ENCODE assay signal across 16 cellular contexts in the genomic region with DNA sequence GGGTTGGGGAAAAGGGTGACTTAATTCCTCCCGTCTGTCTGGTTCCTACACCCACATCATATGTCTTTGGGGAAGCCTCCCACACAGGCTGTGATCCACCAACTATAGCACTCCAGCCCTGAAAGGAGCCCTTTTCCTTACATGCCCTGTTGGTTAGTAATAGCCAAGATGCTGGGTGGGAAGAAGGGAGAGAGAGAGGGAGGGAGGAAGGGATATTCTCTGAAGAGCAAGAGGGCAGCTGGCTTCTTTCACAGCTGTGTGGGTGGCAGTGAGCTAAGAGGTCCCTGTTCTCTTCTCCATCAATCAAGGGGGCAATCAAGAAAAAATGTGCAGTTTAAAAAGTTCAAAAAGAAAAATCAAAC. TPM values are rescaled to one million over a fixed set of nuclear protein-coding genes. Genes with fewer than 3 reads are reported as not detected.
DNase-seq lines count a peak whose midpoint lies in the region; ATAC-seq and TF ChIP-seq lines count a peak whose summit lies in the region.
"Had no signal": no experiment of that assay in that cellular context is flagged by ENCODE, and none has a peak within 500 bp of the region (broad histone marks: within the 10 kb centered on the region; RNA-seq: fewer than 3 reads in every experiment).

No MANE protein-coding gene starts in this region.

- no peak for DNase-seq in activated naive CD8-positive, alpha-beta T cell treated with anti-CD3 and anti-CD28 coated beads, Interleukin-2, amount 50 U/mL, for 24 hours
- DNase-seq in activated naive CD8-positive, alpha-beta T cell treated with anti-CD3 and anti-CD28 coated beads for 36 hours = no peak
- DNase-seq in mammary epithelial cell = no peak
- peak; percentile 77 for DNase-seq in mesenchymal stem cell
- DNase-seq in uterus = peak in 1 of 2 donors; percentile 40
- DNase-seq in HUDEP-2 (lab: John Stamatoyannopoulos, UW; ENCODE audit: unreplicated experiment in 76 of 76) = no peak
- DNase-seq in activated naive CD4-positive, alpha-beta T cell treated with anti-CD3 and anti-CD28 coated beads, Interleukin-2, amount 10 ng/mL, durations not matched to agents 7 days and 5 days = no peak
- DNase-seq in osteocyte (ENCODE audit: extremely low spot score, unreplicated experiment) = no peak
- DNase-seq: activated CD4-positive, alpha-beta T cell treated with anti-CD3 and anti-CD28 coated beads, Interleukin-2, amount 50 U/mL, for 48 hours; DND-41; dorsolateral prefrontal cortex; Karpas-422 had no signal

- no peak overlapping the region for H3K18ac ChIP-seq in mesenchymal stem cell (ENCODE audit: low read depth in 1 of 2, low read length in 2 of 2)

- H3K79me1 ChIP-seq in mesenchymal stem cell (replicated peaks; ENCODE audit: low read length, poor library complexity, severe bottlenecking) = no peaks in the 10 kb centered on the region

- H4K20me1 ChIP-seq in mammary epithelial cell (ENCODE audit: insufficient read depth, low read length) = no peaks in the 10 kb centered on the region

- peaks cover 14% of the 10 kb centered on the region for H3K4me1 Mint-ChIP-seq in activated naive CD8-positive, alpha-beta T cell treated with anti-CD3 and anti-CD28 coated beads, Interleukin-2, amount 50 U/mL, for 24 hours
- peaks cover 6% of the 10 kb centered on the region for H3K4me1 Mint-ChIP-seq in activated naive CD8-positive, alpha-beta T cell treated with anti-CD3 and anti-CD28 coated beads for 36 hours
- no peaks in the 10 kb centered on the region for H3K4me1 Mint-ChIP-seq in activated naive CD4-positive, alpha-beta T cell treated with anti-CD3 and anti-CD28 coated beads, Interleukin-2, amount 10 ng/mL, durations not matched to agents 7 days and 5 days
- H3K4me1 Mint-ChIP-seq in osteocyte (ENCODE audit: unreplicated experiment) = peaks cover 56% of the 10 kb centered on the region

- H3K36me3 ChIP-seq in mammary epithelial cell (ENCODE audit: insufficient read depth, low read length) (no peaks in the 10 kb centered on the region), mesenchymal stem cell (ENCODE audit: control insufficient read depth in 1 of 2, insufficient read depth in 2 of 2, low read depth in 1 of 2, low read length in 2 of 2) (no peaks in the 10 kb centered on the region), uterus (no peaks in the 10 kb centered on the region)
- H3K36me3 ChIP-seq: suprapubic skin had no signal

- BruUV-seq in mammary epithelial cell (replicated peaks; lab: Mats Ljungman, UMichigan) = no TSS peak

- H2BK5ac ChIP-seq in mesenchymal stem cell (ENCODE audit: low read depth, low read length, poor library complexity, severe bottlenecking) = no peak overlapping the region

- H3K4me1 ChIP-seq in mammary epithelial cell (ENCODE audit: insufficient read depth, low read length) = peaks cover 29% of the 10 kb centered on the region
- peaks cover 26% of the 10 kb centered on the region for H3K4me1 ChIP-seq in mesenchymal stem cell (ENCODE audit: control insufficient read depth, insufficient read depth, low read depth, low read length)
- peaks cover 6 to 18% of the 10 kb centered on the region in 2 donors for H3K4me1 ChIP-seq in uterus

- no peaks in the 10 kb centered on the region for H3K9me3 ChIP-seq in mammary epithelial cell (replicated peaks; ENCODE audit: insufficient read depth, low read length)
- H3K9me3 ChIP-seq in mesenchymal stem cell (ENCODE audit: control insufficient read depth, low read length) = no peaks in the 10 kb centered on the region
- H3K9me3 ChIP-seq in uterus = no peaks in the 10 kb centered on the region
- H3K9me3 ChIP-seq: suprapubic skin had no signal

- H2BK120ac ChIP-seq in mesenchymal stem cell (ENCODE audit: low read depth, low read length) = no peak overlapping the region

- CTCF ChIA-PET in mammary epithelial cell (lab: Charles Lee; ENCODE audit: low non-redundant PET) = no interaction called here
- CTCF ChIA-PET in activated naive CD4-positive, alpha-beta T cell treated with anti-CD3 and anti-CD28 coated beads, Interleukin-2, amount 10 ng/mL, durations not matched to agents 7 days and 5 days (lab: Charles Lee) = interaction anchor here (0.6 to 1.2 kb wide), 4 partner anchors 27 to 922 kb away, joined by 3 to 4 read pairs (median 3); no protein-coding TSS in a partner anchor

- no peak overlapping the region for H4K91ac ChIP-seq in mesenchymal stem cell (ENCODE audit: low read length)

- no peak overlapping the region for H3K9ac ChIP-seq in mammary epithelial cell (ENCODE audit: insufficient read depth, low read length)
- H3K9ac ChIP-seq in mesenchymal stem cell (ENCODE audit: low read length) = no peak overlapping the region

- intact Hi-C loops in mammary epithelial cell (cut with micrococcal nuclease) (no loop called here), uterus (cut with DNase I; ENCODE audit: low total_unique reads) (no loop called here)

- no peak overlapping the region for H3K23ac ChIP-seq in mesenchymal stem cell (ENCODE audit: low read length in 2 of 2)

- no peak overlapping the region for H3K4me2 ChIP-seq in mammary epithelial cell (ENCODE audit: insufficient read depth, low read depth, low read length)
- no peak overlapping the region for H3K4me2 ChIP-seq in mesenchymal stem cell (ENCODE audit: low read length, poor library complexity, severe bottlenecking)

- peak; percentile 22 for ATAC-seq in activated naive CD8-positive, alpha-beta T cell treated with anti-CD3 and anti-CD28 coated beads, Interleukin-2, amount 50 U/mL, for 24 hours
- ATAC-seq: activated naive CD4-positive, alpha-beta T cell treated with anti-CD3 and anti-CD28 coated beads, Interleukin-2, amount 50 U/mL, for 72 hours had no signal

- H3K27ac ChIP-seq in mammary epithelial cell (ENCODE audit: insufficient read depth, low read depth, low read length) (no peak overlapping the region), mesenchymal stem cell (ENCODE audit: low read length, poor library complexity, severe bottlenecking) (peak overlapping the region; percentile 58), uterus (peak overlapping the region; percentile 72 to 85)

- H3K14ac ChIP-seq in mesenchymal stem cell (ENCODE audit: low read length in 2 of 2) = no peak overlapping the region

- no peak overlapping the region for H3K27ac Mint-ChIP-seq in activated naive CD8-positive, alpha-beta T cell treated with anti-CD3 and anti-CD28 coated beads, Interleukin-2, amount 50 U/mL, for 24 hours
- no peak overlapping the region for H3K27ac Mint-ChIP-seq in activated naive CD8-positive, alpha-beta T cell treated with anti-CD3 and anti-CD28 coated beads for 36 hours
- H3K27ac Mint-ChIP-seq in activated naive CD4-positive, alpha-beta T cell treated with anti-CD3 and anti-CD28 coated beads, Interleukin-2, amount 10 ng/mL, durations not matched to agents 7 days and 5 days = no peak overlapping the region
- H3K27ac Mint-ChIP-seq in osteocyte (ENCODE audit: unreplicated experiment) = no peak overlapping the region

- peak overlapping the region; percentile 62 for H2BK15ac ChIP-seq in mesenchymal stem cell (ENCODE audit: low read depth, poor library complexity, severe bottlenecking)

- H2AK5ac ChIP-seq in mesenchymal stem cell (ENCODE audit: low read length, severe bottlenecking) = peak overlapping the region; percentile 83

- H3K79me2 ChIP-seq in mammary epithelial cell (ENCODE audit: insufficient read depth, low read length) = no peaks in the 10 kb centered on the region

- H3K4ac ChIP-seq in mesenchymal stem cell (ENCODE audit: low read depth in 1 of 2, low read length in 2 of 2) = peak overlapping the region in 1 of 2 experiments; percentile 54

- peak overlapping the region; percentile 42 for H2AFZ ChIP-seq in mammary epithelial cell (ENCODE audit: low read depth, low read length)
- no peak overlapping the region for H2AFZ ChIP-seq in mesenchymal stem cell (ENCODE audit: low read depth, low read length)

- no peak overlapping the region for H3K4me3 ChIP-seq in mammary epithelial cell (replicated peaks in 1 of 3; ENCODE audit: insufficient read depth in 1 of 3, low read depth in 2 of 3, low read length in 3 of 3)
- H3K4me3 ChIP-seq in mesenchymal stem cell (ENCODE audit: insufficient read depth in 1 of 2, low read depth in 1 of 2, low read length in 2 of 2) = no peak overlapping the region
- no peak overlapping the region for H3K4me3 ChIP-seq in uterus
- H3K4me3 ChIP-seq: dorsolateral prefrontal cortex, suprapubic skin had no signal

- H3K27me3 ChIP-seq in mammary epithelial cell (ENCODE audit: insufficient read depth, low read length) (no peaks in the 10 kb centered on the region), mesenchymal stem cell (ENCODE audit: control insufficient read depth in 1 of 2, insufficient read depth in 1 of 2, low read length in 2 of 2) (no peaks in the 10 kb centered on the region), uterus (no peaks in the 10 kb centered on the region)
- H3K27me3 ChIP-seq: dorsolateral prefrontal cortex, suprapubic skin had no signal

- peak overlapping the region; percentile 54 for H4K8ac ChIP-seq in mesenchymal stem cell (ENCODE audit: low read length)

- no peak overlapping the region for H3K4me3 Mint-ChIP-seq in activated naive CD8-positive, alpha-beta T cell treated with anti-CD3 and anti-CD28 coated beads, Interleukin-2, amount 50 U/mL, for 24 hours
- no peak overlapping the region for H3K4me3 Mint-ChIP-seq in activated naive CD8-positive, alpha-beta T cell treated with anti-CD3 and anti-CD28 coated beads for 36 hours
- no peak overlapping the region for H3K4me3 Mint-ChIP-seq in activated naive CD4-positive, alpha-beta T cell treated with anti-CD3 and anti-CD28 coated beads, Interleukin-2, amount 10 ng/mL, durations not matched to agents 7 days and 5 days
- no peak overlapping the region for H3K4me3 Mint-ChIP-seq in osteocyte (ENCODE audit: unreplicated experiment)

- peak overlapping the region in 1 of 2 experiments; percentile 45 for H2BK12ac ChIP-seq in mesenchymal stem cell (ENCODE audit: low read length in 2 of 2)

- no peaks in the 10 kb centered on the region for H3K27me3 Mint-ChIP-seq in activated naive CD8-positive, alpha-beta T cell treated with anti-CD3 and anti-CD28 coated beads, Interleukin-2, amount 50 U/mL, for 24 hours
- no peaks in the 10 kb centered on the region for H3K27me3 Mint-ChIP-seq in activated naive CD8-positive, alpha-beta T cell treated with anti-CD3 and anti-CD28 coated beads for 36 hours
- peaks cover 42% of the 10 kb centered on the region for H3K27me3 Mint-ChIP-seq in activated naive CD4-positive, alpha-beta T cell treated with anti-CD3 and anti-CD28 coated beads, Interleukin-2, amount 10 ng/mL, durations not matched to agents 7 days and 5 days
- peaks cover 3% of the 10 kb centered on the region for H3K27me3 Mint-ChIP-seq in osteocyte (ENCODE audit: unreplicated experiment)

- H3K9me3 Mint-ChIP-seq in activated naive CD8-positive, alpha-beta T cell treated with anti-CD3 and anti-CD28 coated beads, Interleukin-2, amount 50 U/mL, for 24 hours = no peaks in the 10 kb centered on the region
- no peaks in the 10 kb centered on the region for H3K9me3 Mint-ChIP-seq in activated naive CD8-positive, alpha-beta T cell treated with anti-CD3 and anti-CD28 coated beads for 36 hours
- no peaks in the 10 kb centered on the region for H3K9me3 Mint-ChIP-seq in activated naive CD4-positive, alpha-beta T cell treated with anti-CD3 and anti-CD28 coated beads, Interleukin-2, amount 10 ng/mL, durations not matched to agents 7 days and 5 days
- H3K9me3 Mint-ChIP-seq in osteocyte (ENCODE audit: unreplicated experiment) = peaks cover 5% of the 10 kb centered on the region

- no peak for TF ChIP-seq POLR2A in uterus (IDR thresholded peaks at IDR 0.05)

- dilution Hi-C loops in mammary epithelial cell (cut with HindIII; ENCODE audit: low sequenced_read_pairs) = no loop called here

- TF ChIP-seq CTCF in mammary epithelial cell (conservative IDR thresholded peaks at IDR 0.05 in 1 of 2, IDR thresholded peaks at IDR 0.05 in 1 of 2; ENCODE audit: extremely low read depth in 1 of 2, insufficient read depth in 1 of 2, low read depth in 1 of 2, low read length in 2 of 2) (no peak), uterus (IDR thresholded peaks at IDR 0.05) (no peak), osteocyte (IDR thresholded peaks at IDR 0.05) (no peak)

- in situ Hi-C loops in mammary epithelial cell (cut with MboI; ENCODE audit: low sequenced_read_pairs in 2 of 2) = no loop called here

- WGBS in mammary epithelial cell (ENCODE audit: low coverage, missing lambda C conversion rate) = 30% methylated on average over 1 of the region's 1 CpG
- WGBS in mesenchymal stem cell = no CpG with 5 or more reads among the region's 1 CpG

- no peaks in the 10 kb centered on the region for H3K36me3 Mint-ChIP-seq in activated naive CD8-positive, alpha-beta T cell treated with anti-CD3 and anti-CD28 coated beads, Interleukin-2, amount 50 U/mL, for 24 hours (ENCODE audit: low read depth)
- H3K36me3 Mint-ChIP-seq in activated naive CD8-positive, alpha-beta T cell treated with anti-CD3 and anti-CD28 coated beads for 36 hours = peaks cover 1% of the 10 kb centered on the region
- H3K36me3 Mint-ChIP-seq in activated naive CD4-positive, alpha-beta T cell treated with anti-CD3 and anti-CD28 coated beads, Interleukin-2, amount 10 ng/mL, durations not matched to agents 7 days and 5 days = no peaks in the 10 kb centered on the region
- H3K36me3 Mint-ChIP-seq in osteocyte (ENCODE audit: unreplicated experiment) = no peaks in the 10 kb centered on the region
- H3K36me3 Mint-ChIP-seq: activated naive CD4-positive, alpha-beta T cell treated with anti-CD3 and anti-CD28 coated beads, Interleukin-2, amount 50 U/mL, for 72 hours had no signal

RNA-seq across cellular contexts. Expression of a gene that starts 21.6 kb away (rescaled TPM):
- 1 to 10 TPM; 5.7 TPM for total RNA-seq in activated naive CD8-positive, alpha-beta T cell treated with anti-CD3 and anti-CD28 coated beads for 36 hours
- total RNA-seq in mammary epithelial cell (100 to 1,000 TPM in 1 of 2 donors, 10 to 100 TPM in 1; 32.5 to 116 TPM), uterus (10 to 100 TPM in 2 of 4 donors, 1 to 10 TPM in 1, under 1 TPM in 1; 0.77 to 24.4 (median 8.4) TPM), osteocyte (2.7 and 3.6 TPM in 2 replicates)
- polyA plus RNA-seq in mammary epithelial cell = 31.9 TPM
- polyA minus RNA-seq in mammary epithelial cell = 38.5 TPM
- polyA plus RNA-seq in mesenchymal stem cell (2013, experiment 1 of 2) = 5.8 TPM
- polyA plus RNA-seq in mesenchymal stem cell (2013, experiment 2 of 2) = 5.7 TPM

RNA-seq across cellular contexts. Expression of a gene that starts 21.9 kb away (rescaled TPM):
- total RNA-seq in activated naive CD8-positive, alpha-beta T cell treated with anti-CD3 and anti-CD28 coated beads for 36 hours = 10 to 100 TPM; 64.0 to 68.5 TPM
- 10 to 100 TPM; 64.0 to 65.0 TPM for total RNA-seq in mammary epithelial cell
- 92.4 TPM for polyA plus RNA-seq in mammary epithelial cell
- polyA minus RNA-seq in mammary epithelial cell = 130 TPM
- 289 TPM for polyA plus RNA-seq in mesenchymal stem cell (2013, experiment 1 of 2)
- polyA plus RNA-seq in mesenchymal stem cell (2013, experiment 2 of 2) = 256 TPM
- total RNA-seq in uterus = 100 to 1,000 TPM in 1 of 4 donors, 10 to 100 TPM in 3; 42.7 to 102 (median 70.9) TPM
- total RNA-seq in osteocyte = 47.8 and 49.6 TPM in 2 replicates

RNA-seq across cellular contexts. Expression of a gene that starts 35.2 kb away (rescaled TPM):
- not detected for total RNA-seq in activated naive CD8-positive, alpha-beta T cell treated with anti-CD3 and anti-CD28 coated beads for 36 hours
- total RNA-seq in mammary epithelial cell = under 1 TPM; under 0.01 to 0.54 TPM
- polyA plus RNA-seq in mammary epithelial cell = 0.07 TPM
- not detected for polyA minus RNA-seq in mammary epithelial cell
- polyA plus RNA-seq in mesenchymal stem cell (2013, experiment 1 of 2) = not detected
- polyA plus RNA-seq in mesenchymal stem cell (2013, experiment 2 of 2) = not detected
- under 1 TPM in 1 of 4 donors, not detected in 3; 0.12 TPM for total RNA-seq in uterus
- total RNA-seq in osteocyte = not detected in 2 replicates
- total RNA-seq: A172, liver had no signal
- polyA plus RNA-seq: liver had no signal
